Comparison of ENCODE assay signal across 8 cellular contexts in the genomic region with DNA sequence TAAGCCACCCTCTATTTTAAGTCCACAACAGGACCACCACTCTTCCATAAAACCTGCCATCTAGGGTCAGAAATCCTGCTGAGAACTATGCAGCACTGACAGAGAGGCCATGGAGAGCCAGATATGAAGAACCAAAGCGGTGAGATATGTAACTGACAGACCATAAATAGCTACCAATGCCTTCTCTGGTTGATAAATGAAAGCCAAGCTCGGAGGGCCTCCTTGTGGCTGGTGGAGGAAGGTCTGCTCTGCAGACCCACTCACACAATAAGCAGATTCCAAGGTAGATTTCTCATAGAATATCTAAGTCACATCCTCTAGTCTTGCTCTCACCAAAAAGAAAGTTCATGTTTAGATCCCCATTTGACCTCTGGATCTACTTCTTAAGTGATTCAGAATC. TPM values are rescaled to one million over a fixed set of nuclear protein-coding genes. Genes with fewer than 3 reads are reported as not detected.
DNase-seq lines count a peak whose midpoint lies in the region; ATAC-seq, FAIRE-seq and TF ChIP-seq lines count a peak whose summit lies in the region.

No MANE protein-coding gene starts in this region.

- in situ Hi-C loops in GM12878 (cut with MboI): loop anchor here (10.0 to 25.0 kb wide), 3 partner anchors 277 to 1474 kb away; no protein-coding TSS in a partner anchor

- no peaks in the 10 kb centered on the region; a peak in 1 of 4 replicates for H3K36me3 ChIP-seq in GM12878 (ENCODE audit: control insufficient read depth in 2 of 2, insufficient read depth in 2 of 2, low read length in 1 of 2)
- peaks cover 0 to under 1% of the 10 kb centered on the region in 2 donors for H3K36me3 ChIP-seq in aorta (ENCODE audit: control insufficient read depth in 1 of 2, insufficient read depth in 2 of 2, low read length in 1 of 2)

- H3K27ac ChIP-seq in GM12878 (ENCODE audit: control insufficient read depth, insufficient read depth) (no peak overlapping the region), aorta (ENCODE audit: low read depth in 1 of 2, low read length in 2 of 2) (no peak overlapping the region)

- TF ChIP-seq EP300 in GM12878 (IDR thresholded peaks at IDR 0.05; ENCODE audit: borderline replicate concordance in 1 of 2, control insufficient read depth in 1 of 2, low read depth in 2 of 2, low read length in 2 of 2): no peak

- H3K9ac ChIP-seq in GM12878 (ENCODE audit: control insufficient read depth, insufficient read depth, low read length): no peak overlapping the region

- peak; percentile 69 for TF ChIP-seq CTCF in AG04449 (IDR thresholded peaks at IDR 0.05; ENCODE audit: insufficient read depth, low read length, missing control alignments)
- TF ChIP-seq CTCF in GM12878 (IDR thresholded peaks at IDR 0.05 in 2 of 3, conservative IDR thresholded peaks at IDR 0.05 in 1 of 3; ENCODE audit: control insufficient read depth in 2 of 3, extremely low read depth in 1 of 3, insufficient read depth in 1 of 3, low read depth in 3 of 3, low read length in 3 of 3): peak; percentile 45 to 71 (median 55); a peak in 5 of 6 replicates

- CTCF ChIA-PET in AG04449 (lab: Yijun Ruan, JAX): interaction anchor here (0.6 to 13.5 kb wide), 55 partner anchors 8 to 1486 kb away, joined by 3 to 284 read pairs (median 7); partner anchors contain the start of gene RYK
- CTCF ChIA-PET in GM12878 (lab: Yijun Ruan, JAX): interaction anchor here (0.6 to 7.9 kb wide), 37 partner anchors 8 to 1787 kb away, joined by 3 to 137 read pairs (median 7); no protein-coding TSS in a partner anchor

- H3K4me2 ChIP-seq in GM12878 (ENCODE audit: control insufficient read depth, insufficient read depth): no peak overlapping the region

- ATAC-seq in HG02885 (IDR thresholded peaks at IDR 0.05; ENCODE audit: poor library complexity, unreplicated experiment): peak; percentile 58
- ATAC-seq in GM12878: peak; percentile 87
- peak; percentile 62 for ATAC-seq in aorta (ENCODE audit: low FRiP score)
- no peak for ATAC-seq in GM21619 (IDR thresholded peaks at IDR 0.05; ENCODE audit: unreplicated experiment)

- H4K20me1 ChIP-seq in GM12878 (ENCODE audit: control insufficient read depth, insufficient read depth): no peaks in the 10 kb centered on the region; the same call in 1 of the 2 replicates

- H3K9me3 ChIP-seq in GM12878 (replicated peaks; ENCODE audit: control insufficient read depth, insufficient read depth, low read length): no peaks in the 10 kb centered on the region
- H3K9me3 ChIP-seq in aorta (ENCODE audit: control insufficient read depth, low read length): no peaks in the 10 kb centered on the region

- FAIRE-seq in GM12891 (lab: Jason Lieb, UNC): peak; percentile 69
- peak; percentile 65 for FAIRE-seq in GM12878 (lab: Jason Lieb, UNC)

- SMC1A ChIA-PET in GM12878 (lab: Charles Lee; ENCODE audit: uncharacterized antibody, unreplicated experiment): interaction anchor here (0.7 to 2.8 kb wide), 21 partner anchors 12 to 395 kb away, joined by 3 to 21 read pairs (median 4); no protein-coding TSS in a partner anchor

- RAD21 ChIA-PET in GM12878 (lab: Charles Lee; ENCODE audit: unreplicated experiment): interaction anchor here (0.6 to 3.2 kb wide), 12 partner anchors 8 to 281 kb away, joined by 3 to 25 read pairs (median 4); no protein-coding TSS in a partner anchor

- no peaks in the 10 kb centered on the region for H3K27me3 ChIP-seq in GM12878 (replicated peaks in 1 of 2; ENCODE audit: control insufficient read depth in 2 of 2, insufficient read depth in 2 of 2, low read length in 1 of 2)
- H3K27me3 ChIP-seq in aorta (ENCODE audit: control insufficient read depth in 1 of 2, insufficient read depth in 2 of 2, low read length in 1 of 2): no peaks in the 10 kb centered on the region

- H3K4me3 ChIP-seq in AG04449 (ENCODE audit: low read depth, low read length) (no peak overlapping the region), GM12878 (no peak overlapping the region), aorta (ENCODE audit: low read length in 2 of 2) (no peak overlapping the region)

- POLR2A ChIA-PET in AG04449 (lab: Yijun Ruan, JAX): interaction anchor here (0.6 kb wide), 1 partner anchor 38 kb away, joined by 3 read pairs; the partner anchor contains the start of gene RYK
- POLR2A ChIA-PET in GM12878 (lab: Charles Lee): interaction anchor here (0.6 kb wide), 1 partner anchor 408 kb away, joined by 4 read pairs; no protein-coding TSS in a partner anchor

- H3K4me1 ChIP-seq in GM12878 (ENCODE audit: control insufficient read depth, insufficient read depth, low read length): no peaks in the 10 kb centered on the region; the same call in 1 of the 2 replicates
- H3K4me1 ChIP-seq in aorta (ENCODE audit: control insufficient read depth in 1 of 2, insufficient read depth in 2 of 2, low read length in 2 of 2): no peaks in the 10 kb centered on the region

- 87% methylated on average over 2 of the region's 2 CpGs for WGBS in GM12878 (ENCODE audit: insufficient coverage, insufficient replicate concordance, low lambda C conversion rate, missing lambda C conversion rate)
- WGBS in aorta, 2 donors: 13 to 16% methylated on average over 2 of the region's 2 CpGs

- intact Hi-C loops in GM12878 (cut with micrococcal nuclease; ENCODE audit: unreplicated experiment): loop anchor here (1.0 to 10.0 kb wide), 4 partner anchors 96 to 1487 kb away; partner anchors contain the start of genes AMOTL2 and NPHP3
- intact Hi-C loops in aorta (cut with DNase I): loop anchor here (2.0 to 10.0 kb wide), 5 partner anchors 87 to 397 kb away; partner anchors contain the start of gene AMOTL2 (in 1 of the 2)

- no TSS peak for BruUV-seq in GM12878 (replicated peaks; lab: Mats Ljungman, UMichigan)

- TF ChIP-seq POLR2A in GM12891 (IDR thresholded peaks at IDR 0.05; ENCODE audit: low read depth, low read length): no peak
- TF ChIP-seq POLR2A in GM12878 (IDR thresholded peaks at IDR 0.05; ENCODE audit: low read depth, low read length): no peak

- DNase-seq in AG04449 (ENCODE audit: low read depth, low spot score) (no peak), GM12891 (ENCODE audit: insufficient read length, low spot score) (peak; percentile 10), NCI-H2196 (lab: John Stamatoyannopoulos, UW; ENCODE audit: unreplicated experiment) (peak; percentile 55), GM12878 (ENCODE audit: low read depth, low spot score) (no peak), kidney tubule cell (ENCODE audit: low spot score) (peak; percentile 56), aorta (no peak)

- H2AFZ ChIP-seq in GM12878 (ENCODE audit: control insufficient read depth, low read depth, low read length): no peak overlapping the region

- peak; percentile 81 for TF ChIP-seq RAD21 in GM12878 (IDR thresholded peaks at IDR 0.05; ENCODE audit: insufficient read depth, low read depth, low read length)

- no peaks in the 10 kb centered on the region for H3K79me2 ChIP-seq in GM12878 (ENCODE audit: control insufficient read depth, insufficient read depth, low read length)

TF ChIP-seq in GM12891, 5 proteins besides CTCF, POLR2A, EP300 and RAD21:
- no peak for TF ChIP-seq POU2F2 (IDR thresholded peaks at IDR 0.05; ENCODE audit: low read depth, low read length)
- no peak for TF ChIP-seq TAF1 (IDR thresholded peaks at IDR 0.05; ENCODE audit: low read depth, low read length)
- TF ChIP-seq SPI1 (IDR thresholded peaks at IDR 0.05; ENCODE audit: low read depth, low read length): no peak
- no peak for TF ChIP-seq PAX5 (IDR thresholded peaks at IDR 0.05; ENCODE audit: insufficient read depth, low read length, severe bottlenecking)
- TF ChIP-seq POLR2AphosphoS5 (IDR thresholded peaks at IDR 0.05; ENCODE audit: low read depth, low read length): no peak

TF ChIP-seq in GM12878, 131 proteins besides CTCF, POLR2A, EP300 and RAD21 (continues in another document):
- TF ChIP-seq FOXK2 (IDR thresholded peaks at IDR 0.05): no peak
- TF ChIP-seq SMARCA5 (IDR thresholded peaks at IDR 0.05): no peak
- no peak for TF ChIP-seq CBX3 (IDR thresholded peaks at IDR 0.05; ENCODE audit: borderline replicate concordance, low read depth)
- no peak for TF ChIP-seq ELK1 (IDR thresholded peaks at IDR 0.05; ENCODE audit: low read depth, low read length)
- TF ChIP-seq MEF2B (IDR thresholded peaks at IDR 0.05; ENCODE audit: partially characterized antibody, poor library complexity, severe bottlenecking): peak; percentile 42
- peak; percentile 45; the same call in 1 of the 2 replicates for TF ChIP-seq YY1 (IDR thresholded peaks at IDR 0.05; ENCODE audit: low read depth, low read length)

RNA-seq across cellular contexts. Expression of gene RYK, which starts 38.9 kb away (rescaled TPM):
- polyA plus RNA-seq in GM12891 (2012; ENCODE audit: low read depth, missing spikeins): 8.5 TPM
- total RNA-seq in GM12878 (2013; cell fraction: nucleolus; rRNA removed): 96.7 and 112 TPM in 2 replicates
- total RNA-seq in GM12878 (2014; rRNA removed): 15.2 and 17.5 TPM in 2 replicates
- total RNA-seq in GM12878 (2014; rRNA removed; fragmentation: Illumina TruSeq; extraction: Trizol): 16.3 and 17.5 TPM in 2 replicates
- total RNA-seq in GM12878 (2021): 9.0 and 10.5 TPM in 2 replicates
- 5.4 TPM for polyA plus RNA-seq in GM12878 (2011; ENCODE audit: low read depth)
- 25.1 and 31.5 TPM in 2 replicates for polyA plus RNA-seq in GM12878 (2011; rRNA removed)
- 10.7 and 13.2 TPM in 2 replicates for polyA plus RNA-seq in GM12878 (2011; cell fraction: cytosol; rRNA removed)
- polyA plus RNA-seq in GM12878 (2011; cell fraction: nucleus; rRNA removed): 34.4 and 37.8 TPM in 2 replicates
- polyA plus RNA-seq in GM12878 (2012): 6.8 and 10.5 TPM in 2 replicates
- polyA plus RNA-seq in GM12878 (2014; fragmentation: Illumina TruSeq; extraction: Trizol): 14.7 and 20.3 TPM in 2 replicates
- 1 to 10 TPM; 3.4 to 4.3 TPM for polyA plus RNA-seq in GM12878 (2014; fragmentation: Nextera tagmentation; extraction: Ambion mirVana)
- 11.6 and 11.7 TPM in 2 replicates for polyA plus RNA-seq in GM12878 (2014; rRNA removed)
- polyA plus RNA-seq in GM12878 (2016; fragmentation: Nextera tagmentation; extraction: Ambion mirVana): 1 to 10 TPM; 2.0 to 4.7 TPM
- polyA minus RNA-seq in GM12878 (2011; rRNA and poly(A)+ RNA removed): 31.7 and 33.4 TPM in 2 replicates
- polyA minus RNA-seq in GM12878 (2011; cell fraction: cytosol; rRNA and poly(A)+ RNA removed): 4.8 and 6.2 TPM in 2 replicates
- polyA minus RNA-seq in GM12878 (2011; cell fraction: nucleus; rRNA and poly(A)+ RNA removed): 19.5 and 38.2 TPM in 2 replicates
- 10 to 100 TPM; 71.8 to 73.5 TPM for total RNA-seq in aorta
- 10 to 100 TPM; 35.9 to 48.9 TPM for polyA plus RNA-seq in aorta

Comparison
In these comparisons a context has a peak if more than half of its experiments do, and no peak if none do; other contexts are left out.
1. DNase-seq: peak in GM12891 (single experiment), NCI-H2196 (single experiment) and kidney tubule cell (single experiment); none in AG04449 (single experiment), GM12878 (single experiment) and aorta (0 of 2).